Comparison of ENCODE assay signal across 2 cellular contexts in the genomic region with DNA sequence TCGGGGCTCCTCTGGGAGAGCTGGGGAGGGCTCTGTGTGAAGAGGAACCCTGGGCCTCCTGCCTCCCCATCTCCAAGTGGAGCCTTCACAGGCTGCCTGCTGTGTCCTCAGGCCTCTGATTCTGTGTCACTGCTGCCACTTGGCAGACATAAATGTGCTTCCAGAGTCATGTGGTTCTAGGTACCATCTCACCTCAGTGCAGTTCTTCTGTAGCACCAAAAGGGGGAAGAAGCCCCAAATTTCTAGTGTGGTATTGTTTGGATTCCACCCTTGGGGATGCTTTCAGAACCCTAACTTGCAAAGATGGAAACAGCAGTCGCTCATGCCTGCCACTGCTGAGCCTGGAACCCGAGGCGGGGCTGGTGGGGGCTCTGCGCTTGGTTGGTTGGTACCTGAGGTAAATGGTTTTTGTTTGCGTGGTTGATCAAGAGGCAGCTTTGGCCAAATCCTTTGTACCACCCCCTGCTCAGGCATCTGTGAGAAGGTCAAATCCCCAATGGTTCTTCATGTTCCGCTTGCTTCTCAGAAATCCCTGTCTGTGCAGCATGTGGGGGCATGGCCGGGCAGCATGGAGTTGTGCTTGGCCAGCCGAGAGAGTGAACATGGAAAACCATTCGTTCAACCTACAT.
TF ChIP-seq lines count a peak whose summit lies in the region.

No MANE protein-coding gene starts in this region.

TF ChIP-seq in IMR-90, 13 proteins besides CTCF, POLR2A, EP300 and RAD21:
- TF ChIP-seq NFE2L2 (IDR thresholded peaks at IDR 0.05; ENCODE audit: low read depth, low read length) (no peak), BHLHE40 (IDR thresholded peaks at IDR 0.05; ENCODE audit: low read depth, low read length) (no peak), USF2 (IDR thresholded peaks at IDR 0.05; ENCODE audit: low read depth, low read length) (no peak), CHD1 (IDR thresholded peaks at IDR 0.05; ENCODE audit: low read depth, low read length) (no peak), MAFK (IDR thresholded peaks at IDR 0.05; ENCODE audit: low read depth, low read length) (no peak), CEBPB (IDR thresholded peaks at IDR 0.05; ENCODE audit: low read depth, low read length) (no peak), MXI1 (IDR thresholded peaks at IDR 0.05; ENCODE audit: borderline replicate concordance, low read depth, low read length) (no peak), FOS (IDR thresholded peaks at IDR 0.05; ENCODE audit: low read depth, low read length) (no peak)

TF ChIP-seq in GM12878, 131 proteins besides CTCF, POLR2A, EP300 and RAD21:
- TF ChIP-seq, protein P1, sequence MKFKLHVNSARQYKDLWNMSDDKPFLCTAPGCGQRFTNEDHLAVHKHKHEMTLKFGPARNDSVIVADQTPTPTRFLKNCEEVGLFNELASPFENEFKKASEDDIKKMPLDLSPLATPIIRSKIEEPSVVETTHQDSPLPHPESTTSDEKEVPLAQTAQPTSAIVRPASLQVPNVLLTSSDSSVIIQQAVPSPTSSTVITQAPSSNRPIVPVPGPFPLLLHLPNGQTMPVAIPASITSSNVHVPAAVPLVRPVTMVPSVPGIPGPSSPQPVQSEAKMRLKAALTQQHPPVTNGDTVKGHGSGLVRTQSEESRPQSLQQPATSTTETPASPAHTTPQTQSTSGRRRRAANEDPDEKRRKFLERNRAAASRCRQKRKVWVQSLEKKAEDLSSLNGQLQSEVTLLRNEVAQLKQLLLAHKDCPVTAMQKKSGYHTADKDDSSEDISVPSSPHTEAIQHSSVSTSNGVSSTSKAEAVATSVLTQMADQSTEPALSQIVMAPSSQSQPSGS (IDR thresholded peaks at IDR 0.05; ENCODE audit: low read length) = no peak
- TF ChIP-seq CEBPZ (IDR thresholded peaks at IDR 0.05; ENCODE audit: low read depth, low read length) (no peak), PRDM15 (CRISPR knock-in tag; IDR thresholded peaks at IDR 0.05) (no peak), TARDBP (IDR thresholded peaks at IDR 0.05; ENCODE audit: borderline replicate concordance) (no peak), RFX5 (IDR thresholded peaks at IDR 0.05; ENCODE audit: low read depth, low read length) (no peak), ESRRA (IDR thresholded peaks at IDR 0.05; ENCODE audit: low read length) (no peak), DPF2 (IDR thresholded peaks at IDR 0.05) (no peak)
- TF ChIP-seq, protein P2, sequence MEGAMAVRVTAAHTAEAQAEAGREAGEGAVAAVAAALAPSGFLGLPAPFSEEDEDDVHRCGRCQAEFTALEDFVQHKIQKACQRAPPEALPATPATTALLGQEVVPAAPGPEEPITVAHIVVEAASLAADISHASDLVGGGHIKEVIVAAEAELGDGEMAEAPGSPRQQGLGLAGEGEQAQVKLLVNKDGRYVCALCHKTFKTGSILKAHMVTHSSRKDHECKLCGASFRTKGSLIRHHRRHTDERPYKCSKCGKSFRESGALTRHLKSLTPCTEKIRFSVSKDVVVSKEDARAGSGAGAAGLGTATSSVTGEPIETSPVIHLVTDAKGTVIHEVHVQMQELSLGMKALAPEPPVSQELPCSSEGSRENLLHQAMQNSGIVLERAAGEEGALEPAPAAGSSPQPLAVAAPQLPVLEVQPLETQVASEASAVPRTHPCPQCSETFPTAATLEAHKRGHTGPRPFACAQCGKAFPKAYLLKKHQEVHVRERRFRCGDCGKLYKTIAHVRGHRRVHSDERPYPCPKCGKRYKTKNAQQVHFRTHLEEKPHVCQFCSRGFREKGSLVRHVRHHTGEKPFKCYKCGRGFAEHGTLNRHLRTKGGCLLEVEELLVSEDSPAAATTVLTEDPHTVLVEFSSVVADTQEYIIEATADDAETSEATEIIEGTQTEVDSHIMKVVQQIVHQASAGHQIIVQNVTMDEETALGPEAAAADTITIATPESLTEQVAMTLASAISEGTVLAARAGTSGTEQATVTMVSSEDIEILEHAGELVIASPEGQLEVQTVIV (IDR thresholded peaks at IDR 0.05; ENCODE audit: borderline replicate concordance, partially characterized antibody) = no peak
- TF ChIP-seq, protein P3, sequence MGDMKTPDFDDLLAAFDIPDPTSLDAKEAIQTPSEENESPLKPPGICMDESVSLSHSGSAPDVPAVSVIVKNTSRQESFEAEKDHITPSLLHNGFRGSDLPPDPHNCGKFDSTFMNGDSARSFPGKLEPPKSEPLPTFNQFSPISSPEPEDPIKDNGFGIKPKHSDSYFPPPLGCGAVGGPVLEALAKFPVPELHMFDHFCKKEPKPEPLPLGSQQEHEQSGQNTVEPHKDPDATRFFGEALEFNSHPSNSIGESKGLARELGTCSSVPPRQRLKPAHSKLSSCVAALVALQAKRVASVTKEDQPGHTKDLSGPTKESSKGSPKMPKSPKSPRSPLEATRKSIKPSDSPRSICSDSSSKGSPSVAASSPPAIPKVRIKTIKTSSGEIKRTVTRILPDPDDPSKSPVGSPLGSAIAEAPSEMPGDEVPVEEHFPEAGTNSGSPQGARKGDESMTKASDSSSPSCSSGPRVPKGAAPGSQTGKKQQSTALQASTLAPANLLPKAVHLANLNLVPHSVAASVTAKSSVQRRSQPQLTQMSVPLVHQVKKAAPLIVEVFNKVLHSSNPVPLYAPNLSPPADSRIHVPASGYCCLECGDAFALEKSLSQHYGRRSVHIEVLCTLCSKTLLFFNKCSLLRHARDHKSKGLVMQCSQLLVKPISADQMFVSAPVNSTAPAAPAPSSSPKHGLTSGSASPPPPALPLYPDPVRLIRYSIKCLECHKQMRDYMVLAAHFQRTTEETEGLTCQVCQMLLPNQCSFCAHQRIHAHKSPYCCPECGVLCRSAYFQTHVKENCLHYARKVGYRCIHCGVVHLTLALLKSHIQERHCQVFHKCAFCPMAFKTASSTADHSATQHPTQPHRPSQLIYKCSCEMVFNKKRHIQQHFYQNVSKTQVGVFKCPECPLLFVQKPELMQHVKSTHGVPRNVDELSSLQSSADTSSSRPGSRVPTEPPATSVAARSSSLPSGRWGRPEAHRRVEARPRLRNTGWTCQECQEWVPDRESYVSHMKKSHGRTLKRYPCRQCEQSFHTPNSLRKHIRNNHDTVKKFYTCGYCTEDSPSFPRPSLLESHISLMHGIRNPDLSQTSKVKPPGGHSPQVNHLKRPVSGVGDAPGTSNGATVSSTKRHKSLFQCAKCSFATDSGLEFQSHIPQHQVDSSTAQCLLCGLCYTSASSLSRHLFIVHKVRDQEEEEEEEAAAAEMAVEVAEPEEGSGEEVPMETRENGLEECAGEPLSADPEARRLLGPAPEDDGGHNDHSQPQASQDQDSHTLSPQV (IDR thresholded peaks at IDR 0.05) = no peak
TF ChIP-seq in GM12878: peak in this region for 0.
